15 cellular contexts compared by ENCODE assay signal in genomic region chr13:92767468-92767867, GRCh38.
"Had no signal": no experiment of that assay in that cellular context is flagged by ENCODE, and none has a peak within 500 bp of the region (broad histone marks: within the 10 kb centered on the region; RNA-seq: fewer than 3 reads in every experiment).

No MANE protein-coding gene starts in this region.

- DNase-seq: activated CD4-positive, alpha-beta T cell treated with anti-CD3 and anti-CD28 coated beads for 36 hours; activated CD8-positive, alpha-beta memory T cell treated with anti-CD3 and anti-CD28 coated beads, Interleukin-2, amount 50 U/mL, for 48 hours; activated CD8-positive, alpha-beta T cell treated with anti-CD3 and anti-CD28 coated beads for 36 hours; activated naive CD8-positive, alpha-beta T cell treated with anti-CD3 and anti-CD28 coated beads, Interleukin-2, amount 50 U/mL, for 24 hours; foreskin keratinocyte; immature natural killer cell; lower lobe of right lung; naive B cell; retina; T1000; transverse colon had no signal

- H3K27me3 ChIP-seq: ascending aorta, esophagus muscularis mucosa, foreskin keratinocyte, transverse colon had no signal

- H3K27ac ChIP-seq: ascending aorta, esophagus muscularis mucosa, foreskin keratinocyte, lower lobe of right lung, transverse colon, VCaP had no signal

- ATAC-seq: activated CD4-positive, alpha-beta T cell treated with anti-CD3 and anti-CD28 coated beads for 36 hours; activated CD8-positive, alpha-beta T cell treated with anti-CD3 and anti-CD28 coated beads for 36 hours; activated naive CD8-positive, alpha-beta T cell treated with anti-CD3 and anti-CD28 coated beads, Interleukin-2, amount 50 U/mL, for 24 hours; foreskin keratinocyte; lower lobe of right lung; stimulated activated effector memory CD8-positive, alpha-beta T cell treated with anti-CD3 and anti-CD28 coated beads, Interleukin-12 subunit alpha, Interleukin-12 subunit beta, amount 100 ng/mL, for 72 hours had no signal

- H3K4me3 ChIP-seq: ascending aorta, esophagus muscularis mucosa, lower lobe of right lung, transverse colon had no signal

- H3K9me3 ChIP-seq: ascending aorta, lower lobe of right lung, transverse colon had no signal

- H3K36me3 ChIP-seq: ascending aorta, esophagus muscularis mucosa, lower lobe of right lung, transverse colon had no signal

- H3K4me1 ChIP-seq: ascending aorta, esophagus muscularis mucosa, foreskin keratinocyte, lower lobe of right lung, transverse colon had no signal
